14 cellular contexts compared by ENCODE assay signal in genomic region chr6:148612043-148612442, GRCh38.
"Had no signal": no experiment of that assay in that cellular context is flagged by ENCODE, and none has a peak within 500 bp of the region (broad histone marks: within the 10 kb centered on the region; RNA-seq: fewer than 3 reads in every experiment).

No MANE protein-coding gene starts in this region.

- H3K27me3 ChIP-seq: neutrophil, right lobe of liver, thyroid gland had no signal

- H3K4me3 ChIP-seq: lung, right lobe of liver, thyroid gland had no signal

- H3K36me3 ChIP-seq: neutrophil, right lobe of liver, thyroid gland had no signal

- ATAC-seq: activated CD4-positive, CD25-positive, alpha-beta regulatory T cell treated with anti-CD3 and anti-CD28 coated beads, Interleukin-2, amount 50 U/mL, for 24 hours; activated CD8-positive, alpha-beta memory T cell treated with anti-CD3 and anti-CD28 coated beads, Interleukin-2, amount 10 ng/mL, durations not matched to agents 7 days and 5 days; naive thymus-derived CD8-positive, alpha-beta T cell had no signal

- H3K9me3 ChIP-seq: neutrophil, right lobe of liver, thyroid gland had no signal

- H3K27ac Mint-ChIP-seq: activated CD8-positive, alpha-beta memory T cell treated with anti-CD3 and anti-CD28 coated beads, Interleukin-2, amount 10 ng/mL, durations not matched to agents 7 days and 5 days; activated naive CD8-positive, alpha-beta T cell; activated T-cell treated with anti-CD3 and anti-CD28 coated beads, Interleukin-2, amount 50 U/mL, for 24 hours had no signal

- H3K4me3 Mint-ChIP-seq: activated CD8-positive, alpha-beta memory T cell treated with anti-CD3 and anti-CD28 coated beads, Interleukin-2, amount 10 ng/mL, durations not matched to agents 7 days and 5 days; activated naive CD8-positive, alpha-beta T cell; activated T-cell treated with anti-CD3 and anti-CD28 coated beads, Interleukin-2, amount 50 U/mL, for 24 hours; naive thymus-derived CD8-positive, alpha-beta T cell had no signal

- H3K4me1 ChIP-seq: right lobe of liver had no signal

- H3K4me1 Mint-ChIP-seq: activated CD8-positive, alpha-beta memory T cell treated with anti-CD3 and anti-CD28 coated beads, Interleukin-2, amount 10 ng/mL, durations not matched to agents 7 days and 5 days; naive thymus-derived CD8-positive, alpha-beta T cell had no signal

- H3K36me3 Mint-ChIP-seq: activated CD8-positive, alpha-beta memory T cell treated with anti-CD3 and anti-CD28 coated beads, Interleukin-2, amount 10 ng/mL, durations not matched to agents 7 days and 5 days; activated naive CD8-positive, alpha-beta T cell; naive thymus-derived CD8-positive, alpha-beta T cell had no signal

- H3K27ac ChIP-seq: neutrophil, right lobe of liver had no signal

- H3K9me3 Mint-ChIP-seq: activated T-cell treated with anti-CD3 and anti-CD28 coated beads, Interleukin-2, amount 50 U/mL, for 24 hours; naive thymus-derived CD8-positive, alpha-beta T cell had no signal

- DNase-seq: activated CD4-positive, alpha-beta T cell treated with anti-CD3 and anti-CD28 coated beads, Interleukin-2, amount 50 U/mL, for 4 hours; activated CD8-positive, alpha-beta memory T cell treated with anti-CD3 and anti-CD28 coated beads, Interleukin-2, amount 10 ng/mL, durations not matched to agents 7 days and 5 days; activated effector memory CD4-positive, alpha-beta T cell treated with Interleukin-2 at 50 U/mL for 16 hours; activated T-cell treated with anti-CD3 and anti-CD28 coated beads, Interleukin-2, amount 50 U/mL, for 24 hours; naive thymus-derived CD8-positive, alpha-beta T cell; right lobe of liver; SIG-M5; stimulated activated CD4-positive, alpha-beta T cell treated with anti-CD3 and anti-CD28 coated beads, Interleukin-2, amount 100 ng/mL, for 48 hours; stimulated activated naive CD4-positive, alpha-beta T cell treated with Interleukin-2 at 50 U/mL for 16 hours had no signal
